8 cellular contexts compared by ENCODE assay signal in genomic region chr6:42047790-42048405, GRCh38. TPM values are rescaled to one million over a fixed set of nuclear protein-coding genes. Genes with fewer than 3 reads are reported as not detected.
DNase-seq lines count a peak whose midpoint lies in the region; ATAC-seq, FAIRE-seq and TF ChIP-seq lines count a peak whose summit lies in the region.

No MANE protein-coding gene starts in this region.

- H3K36me3 Mint-ChIP-seq in endodermal cell (ENCODE audit: low read depth): peaks cover 11% of the 10 kb centered on the region

- H3K9ac ChIP-seq in DND-41 (ENCODE audit: low read depth, low read length): peak overlapping the region; percentile 76
- H3K9ac ChIP-seq in endodermal cell (ENCODE audit: extremely low read depth, low read length, poor library complexity, severe bottlenecking): peak overlapping the region; percentile 44

- H3K27ac Mint-ChIP-seq in endodermal cell: no peak overlapping the region

- 0 to 9% methylated on average over 3 to 8 of the region's 8 CpGs for WGBS in endodermal cell (ENCODE audit: insufficient coverage in 1 of 2, insufficient read length in 1 of 2), 2 experiments
- WGBS in ovary, 3 donors: 3 to 5% (median 3%) methylated on average over 6 to 8 of the region's 8 CpGs

- H2AFZ ChIP-seq in DND-41 (ENCODE audit: low read depth, low read length): peak overlapping the region; percentile 68

- TF ChIP-seq POLR2A in ovary (IDR thresholded peaks at IDR 0.05): no peak
- TF ChIP-seq POLR2A in H54 (IDR thresholded peaks at IDR 0.05; ENCODE audit: low read depth, low read length): no peak

- peaks cover 70% of the 10 kb centered on the region for H3K79me2 ChIP-seq in DND-41 (ENCODE audit: insufficient read depth, low read length)

- ATAC-seq in DND-41 (ENCODE audit: insufficient read depth, low read depth) (no peak), HG03039 (IDR thresholded peaks at IDR 0.05; ENCODE audit: unreplicated experiment) (no peak)

- H3K4me2 ChIP-seq in DND-41 (ENCODE audit: insufficient read depth, low read length): peak overlapping the region; percentile 87

- H3K9me3 ChIP-seq in DND-41 (ENCODE audit: insufficient read depth, low read length, severe bottlenecking): no peaks in the 10 kb centered on the region
- no peaks in the 10 kb centered on the region for H3K9me3 ChIP-seq in endodermal cell (ENCODE audit: control insufficient read depth, low read length)
- H3K9me3 ChIP-seq in ovary: no peaks in the 10 kb centered on the region

- H3K4me1 Mint-ChIP-seq in endodermal cell: peaks cover 18% of the 10 kb centered on the region

- peaks cover 3% of the 10 kb centered on the region for H4K20me1 ChIP-seq in DND-41 (ENCODE audit: insufficient read depth, low read length)

- H3K4me3 ChIP-seq in DND-41 (ENCODE audit: low read depth in 1 of 2, low read length in 2 of 2): peak overlapping the region; percentile 53 to 88; a peak in 3 of 4 replicates
- H3K4me3 ChIP-seq in endodermal cell (ENCODE audit: low read length): peak overlapping the region; percentile 80
- peak overlapping the region; percentile 64 for H3K4me3 ChIP-seq in ovary

- DNase-seq in DND-41: no peak
- peak; percentile 48 for DNase-seq in OCI-M1 (lab: John Stamatoyannopoulos, UW)
- no peak for DNase-seq in endodermal cell
- DNase-seq in ovary: peak in 2 of 5 donors; percentile 39 to 45
- DNase-seq in NCI-H345 treated with DMSO at 0.1 percent for 48 hours (lab: John Stamatoyannopoulos, UW; ENCODE audit: unreplicated experiment): no peak
- no peak for DNase-seq in H54 (ENCODE audit: insufficient read length, low spot score)
- DNase-seq in NCI-H2196 treated with DMSO at 0.1 percent for 48 hours (lab: John Stamatoyannopoulos, UW; ENCODE audit: unreplicated experiment): no peak

- TF ChIP-seq CTCF in DND-41 (IDR thresholded peaks at IDR 0.05; ENCODE audit: borderline replicate concordance, extremely low read depth, low read length, poor library complexity, severe bottlenecking): no peak
- no peak for TF ChIP-seq CTCF in endodermal cell (conservative IDR thresholded peaks at IDR 0.05)
- TF ChIP-seq CTCF in ovary (IDR thresholded peaks at IDR 0.05): no peak

- H3K36me3 ChIP-seq in DND-41 (ENCODE audit: insufficient read depth, low read length): peaks cover 24% of the 10 kb centered on the region
- no peaks in the 10 kb centered on the region for H3K36me3 ChIP-seq in endodermal cell (ENCODE audit: control insufficient read depth, insufficient read depth, low read length)
- no peaks in the 10 kb centered on the region for H3K36me3 ChIP-seq in ovary

- FAIRE-seq in H54 (lab: Jason Lieb, UNC): no peak

- H3K27me3 ChIP-seq in DND-41 (ENCODE audit: insufficient read depth, low read length, poor library complexity): no peaks in the 10 kb centered on the region
- H3K27me3 ChIP-seq in endodermal cell (ENCODE audit: control insufficient read depth, insufficient read depth, low read length, poor library complexity, severe bottlenecking): peaks cover 66% of the 10 kb centered on the region
- H3K27me3 ChIP-seq in ovary: no peaks in the 10 kb centered on the region

- H3K27ac ChIP-seq in DND-41 (ENCODE audit: low read length) (peak overlapping the region; percentile 67), endodermal cell (ENCODE audit: low read depth, low read length) (no peak overlapping the region), ovary (peak overlapping the region; percentile 82 to 90)

- no peaks in the 10 kb centered on the region for H3K9me3 Mint-ChIP-seq in endodermal cell

- H3K27me3 Mint-ChIP-seq in endodermal cell (ENCODE audit: insufficient read depth): peaks cover 74% of the 10 kb centered on the region

- H3K4me1 ChIP-seq in DND-41 (ENCODE audit: insufficient read depth, low read length) (peaks cover 89% of the 10 kb centered on the region), endodermal cell (ENCODE audit: control insufficient read depth, insufficient read depth, low read length) (no peaks in the 10 kb centered on the region), ovary (ENCODE audit: insufficient read depth) (peaks cover 7% of the 10 kb centered on the region)

- intact Hi-C loops in ovary (cut with DNase I): loop anchor here in 3 of 4 donors (5.0 to 10.0 kb wide), 2 partner anchors 113 to 261 kb away; partner anchors contain the start of gene TOMM6 (in 2 of the 3)

- peak overlapping the region; percentile 91 for H3K4me3 Mint-ChIP-seq in endodermal cell

- TF ChIP-seq EP300 in ovary (IDR thresholded peaks at IDR 0.05): no peak

RNA-seq across cellular contexts. Expression of gene TAF8, which starts 2.4 kb away (rescaled TPM):
- 10 to 100 TPM; 27.9 to 31.0 TPM for total RNA-seq in endodermal cell
- polyA plus RNA-seq in endodermal cell (2013, experiment 1 of 2): 21.5 TPM
- 19.4 TPM for polyA plus RNA-seq in endodermal cell (2013, experiment 2 of 2)
- total RNA-seq in ovary: 10 to 100 TPM in 6 of 7 donors, 1 to 10 TPM in 1; 9.8 to 21.3 (median 18.4) TPM
- polyA plus RNA-seq in ovary: 1 to 10 TPM; 9.2 to 9.6 TPM
